ENCODE assay signal across 8 cellular contexts in genomic region chr5:35319231-35320002, GRCh38.
DNase-seq lines count a peak whose midpoint lies in the region; ATAC-seq and TF ChIP-seq lines count a peak whose summit lies in the region.

No MANE protein-coding gene starts in this region.

- H3K36me3 Mint-ChIP-seq in progenitor cell of endocrine pancreas (ENCODE audit: insufficient read depth): no peaks in the 10 kb centered on the region

- TF ChIP-seq CTCF in AG10803 (conservative IDR thresholded peaks at IDR 0.05; ENCODE audit: low read length) (no peak), progenitor cell of endocrine pancreas (IDR thresholded peaks at IDR 0.05; ENCODE audit: unreplicated experiment) (no peak)

- H3K4me3 ChIP-seq in AG10803 (ENCODE audit: low read length): no peak overlapping the region

- H3K4me1 Mint-ChIP-seq in progenitor cell of endocrine pancreas (ENCODE audit: low read depth): no peaks in the 10 kb centered on the region

- H3K27ac Mint-ChIP-seq in progenitor cell of endocrine pancreas: no peak overlapping the region

- DNase-seq in AG10803 (ENCODE audit: low read depth) (peak; percentile 9), SIG-M5 (lab: John Stamatoyannopoulos, UW) (peak; percentile 88), head of caudate nucleus (peak in 26 of 42 donors; percentile 3 to 57 (median 14)), NCI-H345 (lab: John Stamatoyannopoulos, UW) (no peak), progenitor cell of endocrine pancreas (ENCODE audit: low spot score, unreplicated experiment) (no peak)
- DNase-seq in stimulated activated CD8-positive, alpha-beta memory T cell treated with anti-CD3 and anti-CD28 coated beads, Interleukin-12 subunit alpha, Interleukin-12 subunit beta, amount 100 ng/mL, for 24 hours (ENCODE audit: extremely low read depth): peak; percentile 37

- no peak overlapping the region for H3K4me3 Mint-ChIP-seq in progenitor cell of endocrine pancreas (ENCODE audit: low read depth)

- ATAC-seq in GM19025 (IDR thresholded peaks at IDR 0.05; ENCODE audit: low read depth, unreplicated experiment): peak; percentile 97
- ATAC-seq in HG03103 (IDR thresholded peaks at IDR 0.05; ENCODE audit: low read depth, unreplicated experiment): peak; percentile 95

- H3K9me3 Mint-ChIP-seq in progenitor cell of endocrine pancreas (ENCODE audit: low read depth): no peaks in the 10 kb centered on the region

- no peaks in the 10 kb centered on the region for H3K27me3 Mint-ChIP-seq in progenitor cell of endocrine pancreas

- intact Hi-C loops in head of caudate nucleus (cut with DNase I): no loop called here

Comparison
In these comparisons a context has a peak if more than half of its experiments do, and no peak if none do; other contexts are left out.
1. DNase-seq: peak in AG10803 (single experiment), SIG-M5 (single experiment), head of caudate nucleus (26 of 42) and stimulated activated CD8-positive, alpha-beta memory T cell treated with anti-CD3 and anti-CD28 coated beads, Interleukin-12 subunit alpha, Interleukin-12 subunit beta, amount 100 ng/mL, for 24 hours (single experiment); none in NCI-H345 (single experiment) and progenitor cell of endocrine pancreas (single experiment).